8 cellular contexts compared by ENCODE assay signal in genomic region chr11:64164392-64165312, GRCh38. TPM values are rescaled to one million over a fixed set of nuclear protein-coding genes. Genes with fewer than 3 reads are reported as not detected.
DNase-seq lines count a peak whose midpoint lies in the region; ATAC-seq, FAIRE-seq and TF ChIP-seq lines count a peak whose summit lies in the region.

No MANE protein-coding gene starts in this region.

- no peaks in the 10 kb centered on the region for H3K79me2 ChIP-seq in OCI-LY1 (ENCODE audit: insufficient read depth, low read length)

- H3K4me2 ChIP-seq in OCI-LY1 (ENCODE audit: low read length), result peak overlapping the region; percentile 81; the same call in 1 of the 2 replicates

- H3F3A ChIP-seq in OCI-LY1 (ENCODE audit: insufficient read depth, low read length), result no peaks in the 10 kb centered on the region

- TF ChIP-seq CTCF in GM12865 (IDR thresholded peaks at IDR 0.05; ENCODE audit: insufficient read depth, low read depth, low read length, missing control alignments) (no peak), OCI-LY1 (IDR thresholded peaks at IDR 0.05; ENCODE audit: low read length) (no peak), neural crest cell (conservative IDR thresholded peaks at IDR 0.05) (no peak)

- H3K9me3 Mint-ChIP-seq in neural crest cell, result no peaks in the 10 kb centered on the region

- peak overlapping the region; percentile 82 for H3K4me3 Mint-ChIP-seq in neural crest cell

- H3K9me3 ChIP-seq in OCI-LY1 (ENCODE audit: low read length) (no peaks in the 10 kb centered on the region), duodenal mucosa (ENCODE audit: control insufficient read depth in 1 of 2, low read length in 2 of 2) (no peaks in the 10 kb centered on the region)

- no peaks in the 10 kb centered on the region for H3K27me3 Mint-ChIP-seq in neural crest cell (ENCODE audit: low read depth)

- peaks cover 16% of the 10 kb centered on the region; the same call in 1 of the 2 replicates for H3K27me3 ChIP-seq in OCI-LY1 (ENCODE audit: insufficient read depth, low read length)
- H3K27me3 ChIP-seq in duodenal mucosa (ENCODE audit: control insufficient read depth in 1 of 2, insufficient read depth in 2 of 2, low read length in 2 of 2), result no peaks in the 10 kb centered on the region

- FAIRE-seq in GM12892 (lab: Jason Lieb, UNC), result no peak

- no peak overlapping the region for H3K27ac ChIP-seq in OCI-LY1 (ENCODE audit: low read depth, low read length, poor library complexity, severe bottlenecking)
- H3K27ac ChIP-seq in duodenal mucosa (ENCODE audit: low read depth, low read length), result peak overlapping the region; percentile 5

- H3K9ac ChIP-seq in OCI-LY1 (ENCODE audit: low read length) (no peak overlapping the region), duodenal mucosa (ENCODE audit: low read depth in 1 of 2, low read length in 2 of 2) (peak overlapping the region; percentile 44 to 69)

- peaks cover 25% of the 10 kb centered on the region for H3K4me1 Mint-ChIP-seq in neural crest cell

- no peaks in the 10 kb centered on the region for H4K20me1 ChIP-seq in OCI-LY1 (ENCODE audit: insufficient read depth, low read length)

- peak overlapping the region; percentile 57 for H3K4me3 ChIP-seq in GM12865 (ENCODE audit: low read depth, low read length)
- H3K4me3 ChIP-seq in OCI-LY1 (ENCODE audit: low read depth, low read length, poor library complexity, severe bottlenecking), result peak overlapping the region; percentile 67
- peak overlapping the region; percentile 46 to 71 for H3K4me3 ChIP-seq in duodenal mucosa (ENCODE audit: low read depth in 1 of 2, low read length in 2 of 2)

- H3K36me3 Mint-ChIP-seq in neural crest cell (ENCODE audit: low read depth), result peaks cover under 1% of the 10 kb centered on the region

- H3K4me1 ChIP-seq in OCI-LY1 (ENCODE audit: insufficient read depth, low read length, severe bottlenecking) (peaks cover 19% of the 10 kb centered on the region), duodenal mucosa (ENCODE audit: control insufficient read depth in 1 of 2, insufficient read depth in 2 of 2, low read length in 2 of 2) (peaks cover 11 to 13% of the 10 kb centered on the region in 2 donors)

- no peak for TF ChIP-seq POLR2A in GM12892 (IDR thresholded peaks at IDR 0.05; ENCODE audit: low read depth, low read length)

- no peak overlapping the region for H3K27ac Mint-ChIP-seq in neural crest cell (ENCODE audit: unreplicated experiment)

- no peaks in the 10 kb centered on the region for H3K36me3 ChIP-seq in OCI-LY1 (ENCODE audit: insufficient read depth, low read length)
- no peaks in the 10 kb centered on the region for H3K36me3 ChIP-seq in duodenal mucosa (ENCODE audit: control insufficient read depth in 1 of 2, insufficient read depth in 2 of 2, low read length in 2 of 2)

- H3K9me2 ChIP-seq in OCI-LY1 (ENCODE audit: low read depth, low read length), result no peaks in the 10 kb centered on the region

- H2AFZ ChIP-seq in OCI-LY1 (ENCODE audit: low read length), result no peak overlapping the region

- no peak for DNase-seq in GM12865 (ENCODE audit: low read depth)
- DNase-seq in neural crest cell (ENCODE audit: low read depth, low spot score), result no peak
- DNase-seq in GM12892 (ENCODE audit: insufficient read length), result no peak

- ATAC-seq in GM18858 (IDR thresholded peaks at IDR 0.05; ENCODE audit: unreplicated experiment), result no peak
- no peak for ATAC-seq in HG02884 (IDR thresholded peaks at IDR 0.05; ENCODE audit: unreplicated experiment)
- no peak for ATAC-seq in HG03378 (IDR thresholded peaks at IDR 0.05; ENCODE audit: unreplicated experiment)

RNA-seq across cellular contexts. Expression of gene MACROD1, which starts 1.3 kb away (rescaled TPM):
- total RNA-seq in neural crest cell, result 22.1 and 26.1 TPM in 2 replicates
- 4.2 TPM for polyA plus RNA-seq in GM12892 (2012; ENCODE audit: missing spikeins)

RNA-seq across cellular contexts. Expression of gene STIP1, which starts 21.3 kb away (rescaled TPM):
- 294 and 296 TPM in 2 replicates for total RNA-seq in neural crest cell
- 120 TPM for polyA plus RNA-seq in GM12892 (2012; ENCODE audit: missing spikeins)

RNA-seq across cellular contexts. Expression of gene FERMT3, which starts 41.9 kb away (rescaled TPM):
- total RNA-seq in neural crest cell, result 2.8 and 3.8 TPM in 2 replicates
- 80.6 TPM for polyA plus RNA-seq in GM12892 (2012; ENCODE audit: missing spikeins)
